In genomic region chr7:6628045-6628444, GRCh38 we compare ENCODE assay signal across 16 cellular contexts. TPM values are rescaled to one million over a fixed set of nuclear protein-coding genes. Genes with fewer than 3 reads are reported as not detected.
DNase-seq lines count a peak whose midpoint lies in the region; ATAC-seq, FAIRE-seq and TF ChIP-seq lines count a peak whose summit lies in the region.
"Had no signal": no experiment of that assay in that cellular context is flagged by ENCODE, and none has a peak within 500 bp of the region (broad histone marks: within the 10 kb centered on the region; RNA-seq: fewer than 3 reads in every experiment).

No MANE protein-coding gene starts in this region.

- no peak for TF ChIP-seq RAD21 in K562 (CRISPR knock-in tag; conservative IDR thresholded peaks at IDR 0.05 in 1 of 2, IDR thresholded peaks at IDR 0.05 in 1 of 2)

- no peak overlapping the region for H2AFZ ChIP-seq in K562 (ENCODE audit: low read depth, low read length)

- H3K4me1 ChIP-seq in K562 (replicated peaks in 1 of 2; ENCODE audit: control insufficient read depth in 2 of 2, insufficient read depth in 2 of 2, low read length in 2 of 2) (peaks cover 0 to 9% of the 10 kb centered on the region in 2 experiments; a peak in 1 of 5 replicates), prostate gland (replicated peaks) (no peaks in the 10 kb centered on the region), testis (no peaks in the 10 kb centered on the region)
- H3K4me1 ChIP-seq: tibial artery had no signal

- no peak overlapping the region for H3K4me3 ChIP-seq in K562
- H3K4me3 ChIP-seq in prostate gland, result no peak overlapping the region
- H3K4me3 ChIP-seq in testis, result no peak overlapping the region
- H3K4me3 ChIP-seq: lung, tibial artery had no signal

- FAIRE-seq in K562 (lab: Jason Lieb, UNC), result no peak
- FAIRE-seq: GM19239 had no signal

- no peak for TF ChIP-seq EP300 in K562 (IDR thresholded peaks at IDR 0.05; ENCODE audit: low read length)

- CTCF ChIA-PET in K562 (lab: Yijun Ruan, JAX; ENCODE audit: low intra/inter-chr PET ratio), result no interaction called here

- H3K9ac ChIP-seq in K562 (ENCODE audit: insufficient read depth in 1 of 2, low read depth in 2 of 2, low read length in 2 of 2), result no peak overlapping the region

- H3K27me3 ChIP-seq in K562 (ENCODE audit: control insufficient read depth in 2 of 2, insufficient read depth in 2 of 2, low read length in 2 of 2) (peaks cover 2 to 21% of the 10 kb centered on the region in 2 experiments; a peak in 2 of 5 replicates), prostate gland (replicated peaks; ENCODE audit: insufficient read depth) (no peaks in the 10 kb centered on the region), testis (no peaks in the 10 kb centered on the region)
- H3K27me3 ChIP-seq: tibial artery had no signal

- intact Hi-C loops in K562 (cut with micrococcal nuclease), result no loop called here
- intact Hi-C loops in prostate gland (cut with DNase I), result no loop called here
- intact Hi-C loops in testis (cut with DNase I; ENCODE audit: low total_unique reads), result no loop called here

- no peaks in the 10 kb centered on the region; the same call in 1 of the 2 replicates for H3K9me3 ChIP-seq in K562 (replicated peaks; ENCODE audit: control insufficient read depth, insufficient read depth, low read depth, low read length)
- no peaks in the 10 kb centered on the region for H3K9me3 ChIP-seq in prostate gland
- H3K9me3 ChIP-seq in testis, result no peaks in the 10 kb centered on the region
- H3K9me3 ChIP-seq: tibial artery had no signal

- no peak overlapping the region for H3K4me2 ChIP-seq in K562 (ENCODE audit: insufficient read depth, low read length)

- DNase-seq in DMS53 (lab: John Stamatoyannopoulos, UW) (peak; percentile 40), DMS53 treated with DMSO at 0.1 percent for 48 hours (lab: John Stamatoyannopoulos, UW; ENCODE audit: unreplicated experiment) (no peak), NCI-H2171 (lab: John Stamatoyannopoulos, UW) (peak; percentile 73), K562 (ENCODE audit: extremely low read depth in 1 of 4, low spot score in 3 of 4) (no peak), prostate gland (ENCODE audit: low spot score) (peak; percentile 58), NCI-H524 (lab: John Stamatoyannopoulos, UW) (no peak), testis (no peak)
- no peak for DNase-seq in stimulated activated naive CD8-positive, alpha-beta T cell treated with anti-CD3 and anti-CD28 coated beads, Interleukin-15, Interleukin-2, amounts not matched to agents 100 U/mL and 50 U/mL, for 24 hours
- DNase-seq: 8988T; activated gamma-delta T cell treated with Interleukin-2 at 50 U/mL for 16 hours; cerebellar nuclear complex; naive thymus-derived CD8-positive, alpha-beta T cell; posterior cingulate gyrus had no signal

- H3K9me1 ChIP-seq in K562 (ENCODE audit: control insufficient read depth, insufficient read depth, low read length), result no peaks in the 10 kb centered on the region

- no peak for ATAC-seq in K562
- no peak for ATAC-seq in stimulated activated naive CD8-positive, alpha-beta T cell treated with anti-CD3 and anti-CD28 coated beads, Interleukin-15, Interleukin-2, amounts not matched to agents 100 U/mL and 50 U/mL, for 24 hours
- ATAC-seq: naive thymus-derived CD8-positive, alpha-beta T cell had no signal

- 25% methylated on average over 6 of the region's 6 CpGs for WGBS in K562 (ENCODE audit: insufficient coverage, low coverage, missing lambda C conversion rate)
- WGBS in prostate gland, result 54% methylated on average over 6 of the region's 6 CpGs
- WGBS in testis, 2 donors, result 80 to 82% methylated on average over 6 of the region's 6 CpGs

- H3K79me2 ChIP-seq in K562 (ENCODE audit: control insufficient read depth, insufficient read depth, low read length), result no peaks in the 10 kb centered on the region

- H4K20me1 ChIP-seq in K562 (replicated peaks; ENCODE audit: control insufficient read depth, insufficient read depth, low read length), result no peaks in the 10 kb centered on the region

- in situ Hi-C loops in K562 (cut with MboI), result no loop called here

- H3K27ac ChIP-seq in K562 (ENCODE audit: extremely low read depth, low read depth, low read length) (no peak overlapping the region), prostate gland (peak overlapping the region in 1 of 2 donors; percentile 54), testis (no peak overlapping the region)
- H3K27ac ChIP-seq: tibial artery had no signal

- no TSS peak for BruUV-seq in K562 (replicated peaks; lab: Mats Ljungman, UMichigan)

- TF ChIP-seq CTCF in K562 (IDR thresholded peaks at IDR 0.05 in 2 of 3, conservative IDR thresholded peaks at IDR 0.05 in 1 of 3; ENCODE audit: insufficient read depth in 2 of 3, low read depth in 1 of 3, low read length in 3 of 3) (no peak), prostate gland (IDR thresholded peaks at IDR 0.05) (no peak), testis (IDR thresholded peaks at IDR 0.05) (no peak)

- POLR2A ChIA-PET in K562 (lab: Yijun Ruan, JAX), result no interaction called here

- no peak for TF ChIP-seq POLR2A in K562 (conservative IDR thresholded peaks at IDR 0.05)
- TF ChIP-seq POLR2A in prostate gland (IDR thresholded peaks at IDR 0.05), result no peak
- no peak for TF ChIP-seq POLR2A in testis (IDR thresholded peaks at IDR 0.05)

- H3K36me3 ChIP-seq in K562 (ENCODE audit: control insufficient read depth, insufficient read depth, low read length) (no peaks in the 10 kb centered on the region), prostate gland (peaks cover 0 to 2% of the 10 kb centered on the region in 2 donors), testis (ENCODE audit: low read depth, missing control alignments) (no peaks in the 10 kb centered on the region)

RNA-seq across cellular contexts. Expression of gene ZNF316, which starts 9.1 kb away (rescaled TPM):
- total RNA-seq in K562 (2011; cell fraction: chromatin; rRNA removed; ENCODE audit: low replicate concordance), result 41.8 and 68.9 TPM in 2 replicates
- 30.9 and 36.6 TPM in 2 replicates for total RNA-seq in K562 (2011; cell fraction: nucleolus; rRNA removed)
- total RNA-seq in K562 (2011; cell fraction: nucleoplasm; rRNA removed), result 33.3 and 35.6 TPM in 2 replicates
- total RNA-seq in K562 (2014; rRNA removed) (18.6 and 20.5 TPM in 2 replicates), K562 (2014; rRNA removed; fragmentation: Illumina TruSeq; extraction: Trizol) (9.2 and 10.4 TPM in 2 replicates), K562 (2015; rRNA removed; fragmentation: Illumina TruSeq; extraction: Trizol) (7.3 and 7.8 TPM in 2 replicates), K562 (2021) (25.2 and 34.0 TPM in 2 replicates), prostate gland (10 to 100 TPM; 39.2 to 53.8 TPM), testis (10 to 100 TPM; 46.6 to 50.9 TPM)
- polyA plus RNA-seq in K562 (2011; rRNA removed) (8.6 and 9.7 TPM in 2 replicates), K562 (2014; fragmentation: Illumina TruSeq; extraction: Trizol) (7.0 and 9.8 TPM in 2 replicates), K562 (2014; fragmentation: Nextera tagmentation; extraction: Ambion mirVana) (under 1 TPM; 0.10 to 0.14 TPM), K562 (2014; rRNA removed) (15.5 and 16.3 TPM in 2 replicates), testis (ENCODE audit: insufficient read depth, low read depth, low replicate concordance) (22.7 TPM)
- polyA plus RNA-seq in K562 (2011; cell fraction: cytosol; rRNA removed), result 5.9 and 13.5 TPM in 2 replicates
- 38.1 and 50.4 TPM in 2 replicates for polyA plus RNA-seq in K562 (2011; cell fraction: nucleus; rRNA removed)
- polyA plus RNA-seq in K562 (2012), result 17.3 and 23.1 TPM in 2 replicates
- polyA minus RNA-seq in K562 (2011; rRNA and poly(A)+ RNA removed), result 7.3 and 7.4 TPM in 2 replicates
- 8.6 and 8.7 TPM in 2 replicates for polyA minus RNA-seq in K562 (2011; cell fraction: cytosol; rRNA and poly(A)+ RNA removed)
- polyA minus RNA-seq in K562 (2011; cell fraction: nucleus; rRNA and poly(A)+ RNA removed), result 9.0 and 12.6 TPM in 2 replicates

RNA-seq across cellular contexts. Expression of gene ZNF853, which starts 12.6 kb away (rescaled TPM):
- not detected in 2 replicates for total RNA-seq in K562 (2011; cell fraction: chromatin; rRNA removed; ENCODE audit: low replicate concordance)
- 0.17 TPM in 1 of 2 replicates, not detected in the other for total RNA-seq in K562 (2011; cell fraction: nucleolus; rRNA removed)
- total RNA-seq in K562 (2011; cell fraction: nucleoplasm; rRNA removed), result not detected in 2 replicates
- total RNA-seq in K562 (2014; rRNA removed), result 0.04 TPM in 1 of 2 replicates, not detected in the other
- total RNA-seq in K562 (2014; rRNA removed; fragmentation: Illumina TruSeq; extraction: Trizol), result not detected in 2 replicates
- not detected in 2 replicates for total RNA-seq in K562 (2015; rRNA removed; fragmentation: Illumina TruSeq; extraction: Trizol)
- total RNA-seq in K562 (2021), result not detected in 2 replicates
- 0.05 TPM in 1 of 2 replicates, not detected in the other for polyA plus RNA-seq in K562 (2011; rRNA removed)
- polyA plus RNA-seq in K562 (2011; cell fraction: cytosol; rRNA removed), result 0.01 and 0.03 TPM in 2 replicates
- polyA plus RNA-seq in K562 (2011; cell fraction: nucleus; rRNA removed), result 0.04 TPM in 1 of 2 replicates, not detected in the other
- polyA plus RNA-seq in K562 (2012), result 0.06 TPM in 1 of 2 replicates, not detected in the other
- 0.03 TPM in 1 of 2 replicates, not detected in the other for polyA plus RNA-seq in K562 (2014; fragmentation: Illumina TruSeq; extraction: Trizol)
- polyA plus RNA-seq in K562 (2014; fragmentation: Nextera tagmentation; extraction: Ambion mirVana), result not detected
- polyA plus RNA-seq in K562 (2014; rRNA removed), result not detected in 2 replicates
- 0.32 TPM in 1 of 2 replicates, not detected in the other for polyA minus RNA-seq in K562 (2011; rRNA and poly(A)+ RNA removed)
- polyA minus RNA-seq in K562 (2011; cell fraction: cytosol; rRNA and poly(A)+ RNA removed), result not detected in 2 replicates
- polyA minus RNA-seq in K562 (2011; cell fraction: nucleus; rRNA and poly(A)+ RNA removed), result not detected in 2 replicates
- 10 to 100 TPM; 16.5 to 17.2 TPM for total RNA-seq in prostate gland
- 1 to 10 TPM; 8.7 to 8.8 TPM for total RNA-seq in testis
- polyA plus RNA-seq in testis (ENCODE audit: insufficient read depth, low read depth, low replicate concordance), result 9.4 TPM

RNA-seq across cellular contexts. Expression of gene INTS15, which starts 38.2 kb away (rescaled TPM):
- total RNA-seq in K562 (2011; cell fraction: chromatin; rRNA removed; ENCODE audit: low replicate concordance), result 27.7 and 71.3 TPM in 2 replicates
- total RNA-seq in K562 (2011; cell fraction: nucleolus; rRNA removed), result 41.2 and 44.5 TPM in 2 replicates
- total RNA-seq in K562 (2011; cell fraction: nucleoplasm; rRNA removed), result 27.3 and 28.3 TPM in 2 replicates
- total RNA-seq in K562 (2014; rRNA removed) (12.6 and 21.2 TPM in 2 replicates), K562 (2014; rRNA removed; fragmentation: Illumina TruSeq; extraction: Trizol) (8.3 and 8.4 TPM in 2 replicates), K562 (2015; rRNA removed; fragmentation: Illumina TruSeq; extraction: Trizol) (10.3 and 10.9 TPM in 2 replicates), K562 (2021) (23.5 and 24.6 TPM in 2 replicates), prostate gland (10 to 100 TPM; 38.3 to 38.7 TPM), testis (10 to 100 TPM; 31.5 to 41.5 TPM)
- polyA plus RNA-seq in K562 (2011; rRNA removed) (11.6 and 17.2 TPM in 2 replicates), K562 (2014; fragmentation: Illumina TruSeq; extraction: Trizol) (26.4 and 28.9 TPM in 2 replicates), K562 (2014; fragmentation: Nextera tagmentation; extraction: Ambion mirVana) (under 1 TPM; 0.52 to 0.57 TPM), K562 (2014; rRNA removed) (16.8 and 17.9 TPM in 2 replicates), testis (ENCODE audit: insufficient read depth, low read depth, low replicate concordance) (23.6 TPM)
- 17.0 and 23.4 TPM in 2 replicates for polyA plus RNA-seq in K562 (2011; cell fraction: cytosol; rRNA removed)
- polyA plus RNA-seq in K562 (2011; cell fraction: nucleus; rRNA removed), result 20.9 and 27.8 TPM in 2 replicates
- polyA plus RNA-seq in K562 (2012), result 21.6 and 35.8 TPM in 2 replicates
- 7.0 and 7.2 TPM in 2 replicates for polyA minus RNA-seq in K562 (2011; rRNA and poly(A)+ RNA removed)
- polyA minus RNA-seq in K562 (2011; cell fraction: cytosol; rRNA and poly(A)+ RNA removed), result 8.8 and 11.4 TPM in 2 replicates
- 8.8 and 8.9 TPM in 2 replicates for polyA minus RNA-seq in K562 (2011; cell fraction: nucleus; rRNA and poly(A)+ RNA removed)

RNA-seq across cellular contexts. Expression of gene ZDHHC4, which starts 50.8 kb away (rescaled TPM):
- total RNA-seq in K562 (2011; cell fraction: chromatin; rRNA removed; ENCODE audit: low replicate concordance), result 108 and 190 TPM in 2 replicates
- total RNA-seq in K562 (2011; cell fraction: nucleolus; rRNA removed), result 140 and 154 TPM in 2 replicates
- 158 and 180 TPM in 2 replicates for total RNA-seq in K562 (2011; cell fraction: nucleoplasm; rRNA removed)
- 33.4 and 44.9 TPM in 2 replicates for total RNA-seq in K562 (2014; rRNA removed)
- 58.3 and 59.1 TPM in 2 replicates for total RNA-seq in K562 (2014; rRNA removed; fragmentation: Illumina TruSeq; extraction: Trizol)
- 53.5 and 53.8 TPM in 2 replicates for total RNA-seq in K562 (2015; rRNA removed; fragmentation: Illumina TruSeq; extraction: Trizol)
- total RNA-seq in K562 (2021), result 54.1 and 58.7 TPM in 2 replicates
- polyA plus RNA-seq in K562 (2011; rRNA removed), result 106 and 124 TPM in 2 replicates
- 175 and 252 TPM in 2 replicates for polyA plus RNA-seq in K562 (2011; cell fraction: cytosol; rRNA removed)
- 125 and 165 TPM in 2 replicates for polyA plus RNA-seq in K562 (2011; cell fraction: nucleus; rRNA removed)
- 55.6 and 112 TPM in 2 replicates for polyA plus RNA-seq in K562 (2012)
- polyA plus RNA-seq in K562 (2014; fragmentation: Illumina TruSeq; extraction: Trizol), result 64.3 and 71.1 TPM in 2 replicates
- 10 to 100 TPM; 58.9 to 77.0 TPM for polyA plus RNA-seq in K562 (2014; fragmentation: Nextera tagmentation; extraction: Ambion mirVana)
- polyA plus RNA-seq in K562 (2014; rRNA removed), result 52.5 and 60.4 TPM in 2 replicates
- polyA minus RNA-seq in K562 (2011; rRNA and poly(A)+ RNA removed), result 185 and 193 TPM in 2 replicates
- polyA minus RNA-seq in K562 (2011; cell fraction: cytosol; rRNA and poly(A)+ RNA removed), result 41.9 and 55.5 TPM in 2 replicates
- polyA minus RNA-seq in K562 (2011; cell fraction: nucleus; rRNA and poly(A)+ RNA removed), result 36.5 and 65.0 TPM in 2 replicates
- 10 to 100 TPM; 69.9 to 73.3 TPM for total RNA-seq in prostate gland
- 10 to 100 TPM; 59.4 to 75.8 TPM for total RNA-seq in testis
- polyA plus RNA-seq in testis (ENCODE audit: insufficient read depth, low read depth, low replicate concordance), result 77.7 TPM

Comparison
In these comparisons a context has a peak if more than half of its experiments do, and no peak if none do; other contexts are left out.
1. DNase-seq: peak in DMS53 (single experiment), NCI-H2171 (single experiment) and prostate gland (single experiment); none in DMS53 treated with DMSO at 0.1 percent for 48 hours (single experiment), K562 (0 of 4), stimulated activated naive CD8-positive, alpha-beta T cell treated with anti-CD3 and anti-CD28 coated beads, Interleukin-15, Interleukin-2, amounts not matched to agents 100 U/mL and 50 U/mL, for 24 hours (single experiment), NCI-H524 (0 of 2) and testis (single experiment).
2. RNA of gene ZNF853, which starts 12.6 kb away (total RNA-seq): 16.5 to 17.2 TPM in prostate gland and 8.7 to 8.8 TPM in testis; 0.04 to 0.17 TPM in K562; every median in the first group is over 4 times any median in the second.